2 cellular contexts compared by ENCODE assay signal in genomic region chr1:223824287-223824686, GRCh38.
TF ChIP-seq lines count a peak whose summit lies in the region.

No MANE protein-coding gene starts in this region.

TF ChIP-seq in liver, 16 proteins besides CTCF, POLR2A, EP300 and RAD21 (continued from another document):
- TF ChIP-seq RXRA (IDR thresholded peaks at IDR 0.05) (no peak), EGR1 (IDR thresholded peaks at IDR 0.05; ENCODE audit: low read depth in 2 of 2) (no peak), HNF4A (conservative IDR thresholded peaks at IDR 0.05) (peak; percentile 50 to 51), FOXA2 (IDR thresholded peaks at IDR 0.05) (no peak)

TF ChIP-seq in HepG2, 621 proteins besides CTCF, POLR2A, EP300 and RAD21:
- TF ChIP-seq CENPX (CRISPR knock-in tag; IDR thresholded peaks at IDR 0.05) (no peak), ZNF605 (CRISPR knock-in tag; IDR thresholded peaks at IDR 0.05) (no peak), KLF15 (CRISPR knock-in tag; IDR thresholded peaks at IDR 0.05; ENCODE audit: borderline replicate concordance) (no peak), ATF7-NPFF (CRISPR knock-in tag; IDR thresholded peaks at IDR 0.05; ENCODE audit: low read depth) (no peak), ZNF713 (CRISPR knock-in tag; IDR thresholded peaks at IDR 0.05) (no peak), ZBTB2 (CRISPR knock-in tag; IDR thresholded peaks at IDR 0.05; ENCODE audit: low read depth) (no peak), TBP (CRISPR knock-in tag; IDR thresholded peaks at IDR 0.05) (no peak)
- TF ChIP-seq, protein P1, sequence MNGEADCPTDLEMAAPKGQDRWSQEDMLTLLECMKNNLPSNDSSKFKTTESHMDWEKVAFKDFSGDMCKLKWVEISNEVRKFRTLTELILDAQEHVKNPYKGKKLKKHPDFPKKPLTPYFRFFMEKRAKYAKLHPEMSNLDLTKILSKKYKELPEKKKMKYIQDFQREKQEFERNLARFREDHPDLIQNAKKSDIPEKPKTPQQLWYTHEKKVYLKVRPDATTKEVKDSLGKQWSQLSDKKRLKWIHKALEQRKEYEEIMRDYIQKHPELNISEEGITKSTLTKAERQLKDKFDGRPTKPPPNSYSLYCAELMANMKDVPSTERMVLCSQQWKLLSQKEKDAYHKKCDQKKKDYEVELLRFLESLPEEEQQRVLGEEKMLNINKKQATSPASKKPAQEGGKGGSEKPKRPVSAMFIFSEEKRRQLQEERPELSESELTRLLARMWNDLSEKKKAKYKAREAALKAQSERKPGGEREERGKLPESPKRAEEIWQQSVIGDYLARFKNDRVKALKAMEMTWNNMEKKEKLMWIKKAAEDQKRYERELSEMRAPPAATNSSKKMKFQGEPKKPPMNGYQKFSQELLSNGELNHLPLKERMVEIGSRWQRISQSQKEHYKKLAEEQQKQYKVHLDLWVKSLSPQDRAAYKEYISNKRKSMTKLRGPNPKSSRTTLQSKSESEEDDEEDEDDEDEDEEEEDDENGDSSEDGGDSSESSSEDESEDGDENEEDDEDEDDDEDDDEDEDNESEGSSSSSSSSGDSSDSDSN (CRISPR knock-in tag; IDR thresholded peaks at IDR 0.05) = no peak
- TF ChIP-seq, protein P2, sequence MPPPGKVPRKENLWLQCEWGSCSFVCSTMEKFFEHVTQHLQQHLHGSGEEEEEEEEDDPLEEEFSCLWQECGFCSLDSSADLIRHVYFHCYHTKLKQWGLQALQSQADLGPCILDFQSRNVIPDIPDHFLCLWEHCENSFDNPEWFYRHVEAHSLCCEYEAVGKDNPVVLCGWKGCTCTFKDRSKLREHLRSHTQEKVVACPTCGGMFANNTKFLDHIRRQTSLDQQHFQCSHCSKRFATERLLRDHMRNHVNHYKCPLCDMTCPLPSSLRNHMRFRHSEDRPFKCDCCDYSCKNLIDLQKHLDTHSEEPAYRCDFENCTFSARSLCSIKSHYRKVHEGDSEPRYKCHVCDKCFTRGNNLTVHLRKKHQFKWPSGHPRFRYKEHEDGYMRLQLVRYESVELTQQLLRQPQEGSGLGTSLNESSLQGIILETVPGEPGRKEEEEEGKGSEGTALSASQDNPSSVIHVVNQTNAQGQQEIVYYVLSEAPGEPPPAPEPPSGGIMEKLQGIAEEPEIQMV (CRISPR knock-in tag; IDR thresholded peaks at IDR 0.05; ENCODE audit: low read depth) = no peak
- TF ChIP-seq, protein P3, sequence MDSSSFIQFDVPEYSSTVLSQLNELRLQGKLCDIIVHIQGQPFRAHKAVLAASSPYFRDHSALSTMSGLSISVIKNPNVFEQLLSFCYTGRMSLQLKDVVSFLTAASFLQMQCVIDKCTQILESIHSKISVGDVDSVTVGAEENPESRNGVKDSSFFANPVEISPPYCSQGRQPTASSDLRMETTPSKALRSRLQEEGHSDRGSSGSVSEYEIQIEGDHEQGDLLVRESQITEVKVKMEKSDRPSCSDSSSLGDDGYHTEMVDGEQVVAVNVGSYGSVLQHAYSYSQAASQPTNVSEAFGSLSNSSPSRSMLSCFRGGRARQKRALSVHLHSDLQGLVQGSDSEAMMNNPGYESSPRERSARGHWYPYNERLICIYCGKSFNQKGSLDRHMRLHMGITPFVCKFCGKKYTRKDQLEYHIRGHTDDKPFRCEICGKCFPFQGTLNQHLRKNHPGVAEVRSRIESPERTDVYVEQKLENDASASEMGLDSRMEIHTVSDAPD (CRISPR knock-in tag; IDR thresholded peaks at IDR 0.05) = no peak
- TF ChIP-seq, protein P4, sequence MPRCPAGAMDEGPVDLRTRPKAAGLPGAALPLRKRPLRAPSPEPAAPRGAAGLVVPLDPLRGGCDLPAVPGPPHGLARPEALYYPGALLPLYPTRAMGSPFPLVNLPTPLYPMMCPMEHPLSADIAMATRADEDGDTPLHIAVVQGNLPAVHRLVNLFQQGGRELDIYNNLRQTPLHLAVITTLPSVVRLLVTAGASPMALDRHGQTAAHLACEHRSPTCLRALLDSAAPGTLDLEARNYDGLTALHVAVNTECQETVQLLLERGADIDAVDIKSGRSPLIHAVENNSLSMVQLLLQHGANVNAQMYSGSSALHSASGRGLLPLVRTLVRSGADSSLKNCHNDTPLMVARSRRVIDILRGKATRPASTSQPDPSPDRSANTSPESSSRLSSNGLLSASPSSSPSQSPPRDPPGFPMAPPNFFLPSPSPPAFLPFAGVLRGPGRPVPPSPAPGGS (CRISPR knock-in tag; IDR thresholded peaks at IDR 0.05) = no peak
